ENCODE assay signal across 1 cellular context in the genomic region with DNA sequence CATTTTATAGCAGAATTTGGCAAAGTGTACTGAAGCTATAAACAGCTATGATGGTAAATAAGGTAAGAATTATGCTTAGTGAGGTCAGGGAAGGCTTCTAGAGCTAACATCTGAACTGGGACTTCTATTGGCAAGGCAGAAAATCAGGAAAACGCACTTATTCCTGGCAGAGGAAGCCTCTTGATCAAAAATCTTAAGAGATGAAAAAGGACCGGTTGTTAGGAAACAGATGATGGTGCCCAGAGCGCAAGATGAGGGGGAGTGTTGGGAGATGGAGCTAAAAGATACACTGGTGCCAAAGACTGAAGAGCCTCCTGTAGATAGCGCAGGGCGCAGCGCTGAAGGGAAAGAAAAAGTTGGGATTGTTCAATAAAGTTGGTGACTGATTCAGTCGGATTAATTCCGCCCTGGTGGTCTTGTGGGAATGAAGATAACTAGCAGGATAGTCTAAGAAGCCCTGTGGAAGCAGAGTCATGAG.
TF ChIP-seq lines count a peak whose summit lies in the region.

No MANE protein-coding gene starts in this region.

TF ChIP-seq in HEK293, 187 proteins besides CTCF, POLR2A, EP300 and RAD21 (continued from another document):
- TF ChIP-seq, protein P1, sequence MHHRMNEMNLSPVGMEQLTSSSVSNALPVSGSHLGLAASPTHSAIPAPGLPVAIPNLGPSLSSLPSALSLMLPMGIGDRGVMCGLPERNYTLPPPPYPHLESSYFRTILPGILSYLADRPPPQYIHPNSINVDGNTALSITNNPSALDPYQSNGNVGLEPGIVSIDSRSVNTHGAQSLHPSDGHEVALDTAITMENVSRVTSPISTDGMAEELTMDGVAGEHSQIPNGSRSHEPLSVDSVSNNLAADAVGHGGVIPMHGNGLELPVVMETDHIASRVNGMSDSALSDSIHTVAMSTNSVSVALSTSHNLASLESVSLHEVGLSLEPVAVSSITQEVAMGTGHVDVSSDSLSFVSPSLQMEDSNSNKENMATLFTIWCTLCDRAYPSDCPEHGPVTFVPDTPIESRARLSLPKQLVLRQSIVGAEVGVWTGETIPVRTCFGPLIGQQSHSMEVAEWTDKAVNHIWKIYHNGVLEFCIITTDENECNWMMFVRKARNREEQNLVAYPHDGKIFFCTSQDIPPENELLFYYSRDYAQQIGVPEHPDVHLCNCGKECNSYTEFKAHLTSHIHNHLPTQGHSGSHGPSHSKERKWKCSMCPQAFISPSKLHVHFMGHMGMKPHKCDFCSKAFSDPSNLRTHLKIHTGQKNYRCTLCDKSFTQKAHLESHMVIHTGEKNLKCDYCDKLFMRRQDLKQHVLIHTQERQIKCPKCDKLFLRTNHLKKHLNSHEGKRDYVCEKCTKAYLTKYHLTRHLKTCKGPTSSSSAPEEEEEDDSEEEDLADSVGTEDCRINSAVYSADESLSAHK (tag by site-specific recombination; IDR thresholded peaks at IDR 0.05): peak; percentile 23; the same call in 1 of the 2 replicates
- peak; percentile 66 for TF ChIP-seq ZNF2 (tag by site-specific recombination; IDR thresholded peaks at IDR 0.05)
- 0 out of 2 replicates have a peak, but pooled peaks have one; percentile 12 for TF ChIP-seq ZNF292 (tag by site-specific recombination; IDR thresholded peaks at IDR 0.05; ENCODE audit: borderline replicate concordance, low read depth)
- no peak; the same call in 1 of the 2 replicates for TF ChIP-seq ZNF341 (tag by site-specific recombination; IDR thresholded peaks at IDR 0.05; ENCODE audit: low read depth)
- TF ChIP-seq ZNF324 (tag by site-specific recombination; IDR thresholded peaks at IDR 0.05): peak; percentile 55; the same call in 1 of the 2 replicates
- TF ChIP-seq, protein P2, sequence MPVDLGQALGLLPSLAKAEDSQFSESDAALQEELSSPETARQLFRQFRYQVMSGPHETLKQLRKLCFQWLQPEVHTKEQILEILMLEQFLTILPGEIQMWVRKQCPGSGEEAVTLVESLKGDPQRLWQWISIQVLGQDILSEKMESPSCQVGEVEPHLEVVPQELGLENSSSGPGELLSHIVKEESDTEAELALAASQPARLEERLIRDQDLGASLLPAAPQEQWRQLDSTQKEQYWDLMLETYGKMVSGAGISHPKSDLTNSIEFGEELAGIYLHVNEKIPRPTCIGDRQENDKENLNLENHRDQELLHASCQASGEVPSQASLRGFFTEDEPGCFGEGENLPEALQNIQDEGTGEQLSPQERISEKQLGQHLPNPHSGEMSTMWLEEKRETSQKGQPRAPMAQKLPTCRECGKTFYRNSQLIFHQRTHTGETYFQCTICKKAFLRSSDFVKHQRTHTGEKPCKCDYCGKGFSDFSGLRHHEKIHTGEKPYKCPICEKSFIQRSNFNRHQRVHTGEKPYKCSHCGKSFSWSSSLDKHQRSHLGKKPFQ (tag by site-specific recombination; IDR thresholded peaks at IDR 0.05): no peak
- TF ChIP-seq ZNF501 (tag by site-specific recombination; IDR thresholded peaks at IDR 0.05): peak; percentile 91
- no peak for TF ChIP-seq ZNF133 (tag by site-specific recombination; IDR thresholded peaks at IDR 0.05)
- peak; percentile 66; the same call in 1 of the 2 replicates for TF ChIP-seq ZNF335 (tag by site-specific recombination; conservative IDR thresholded peaks at IDR 0.05)
- no peak for TF ChIP-seq ZEB2 (tag by site-specific recombination; IDR thresholded peaks at IDR 0.05)
- TF ChIP-seq KLF7 (tag by site-specific recombination; IDR thresholded peaks at IDR 0.05; ENCODE audit: borderline replicate concordance): peak; percentile 89
- peak; percentile 52; the same call in 1 of the 2 replicates for TF ChIP-seq OVOL3 (tag by site-specific recombination; IDR thresholded peaks at IDR 0.05)
- TF ChIP-seq GLI4 (tag by site-specific recombination; IDR thresholded peaks at IDR 0.05): peak; percentile 61
- TF ChIP-seq IKZF3 (tag by site-specific recombination; IDR thresholded peaks at IDR 0.05): no peak
- no peak for TF ChIP-seq KLF10 (tag by site-specific recombination; IDR thresholded peaks at IDR 0.05)
